In the genomic region with DNA sequence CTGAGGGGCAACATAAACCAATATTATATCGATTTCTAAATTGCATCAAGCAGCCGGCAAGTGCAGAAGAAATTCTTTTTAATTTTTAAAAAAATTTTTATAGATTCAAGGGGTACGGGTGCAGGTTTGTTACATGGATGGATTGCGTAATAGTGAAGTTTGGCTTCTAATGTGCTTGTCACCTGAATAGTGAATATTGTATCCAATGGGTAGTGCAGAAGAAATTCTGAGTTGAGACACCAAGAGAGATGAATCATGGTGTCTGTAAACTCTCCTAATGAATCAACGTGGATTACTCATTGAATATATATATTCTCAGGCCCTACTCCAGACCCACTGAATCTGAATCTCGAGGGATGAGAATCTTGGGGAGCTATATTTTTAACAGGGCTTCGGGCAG, we compare ENCODE assay signal across 20 cellular contexts.
"Had no signal": no experiment of that assay in that cellular context is flagged by ENCODE, and none has a peak within 500 bp of the region (broad histone marks: within the 10 kb centered on the region; RNA-seq: fewer than 3 reads in every experiment).

No MANE protein-coding gene starts in this region.

- ATAC-seq: activated T-cell treated with anti-CD3 and anti-CD28 coated beads, Interleukin-2, amount 50 U/mL, for 4 hours; lower lobe of right lung; stimulated activated naive B cell treated with anti-CD40 and anti-IgM and Interleukin-4, amounts not matched to agents 10 μg/mL and 1 μg/mL and 100 μg/mL, for 72 hours; WTC11 had no signal

- H3K27ac ChIP-seq: adrenal gland, ascending aorta, brain microvascular endothelial cell, coronary artery, lower lobe of right lung, sigmoid colon, transverse colon had no signal

- H3K4me1 ChIP-seq: adrenal gland, ascending aorta, lower lobe of right lung, transverse colon had no signal

- DNase-seq: activated CD8-positive, alpha-beta memory T cell treated with anti-CD3 and anti-CD28 coated beads for 24 hours; activated CD8-positive, alpha-beta memory T cell treated with anti-CD3 and anti-CD28 coated beads, Interleukin-2, amount 50 U/mL, for 4 hours; activated naive CD4-positive, alpha-beta T cell; activated T-cell treated with anti-CD3 and anti-CD28 coated beads, Interleukin-2, amount 50 U/mL, for 4 hours; adrenal gland; brain microvascular endothelial cell; cerebellar nuclear complex; lower lobe of right lung; naive B cell; occipital lobe; sigmoid colon; stimulated activated CD4-positive, alpha-beta T cell treated with anti-CD3 and anti-CD28 coated beads, Interleukin-15, amount 100 ng/mL, for 24 hours; stimulated activated CD8-positive, alpha-beta memory T cell treated with anti-CD3 and anti-CD28 coated beads, Interleukin-4, amount 100 ng/mL, for 48 hours; stimulated activated naive B cell treated with anti-CD40 and anti-IgM and Interleukin-4, amounts not matched to agents 10 μg/mL and 1 μg/mL and 100 μg/mL, for 72 hours; T-helper 9 cell; transverse colon had no signal

- H3K36me3 ChIP-seq: adrenal gland, ascending aorta, brain microvascular endothelial cell, lower lobe of right lung, sigmoid colon, transverse colon had no signal

- H3K27me3 ChIP-seq: ascending aorta had no signal

- H3K4me3 ChIP-seq: adrenal gland, ascending aorta, coronary artery, lower lobe of right lung, sigmoid colon, smooth muscle cell, transverse colon had no signal

- H3K9me3 ChIP-seq: adrenal gland, ascending aorta, lower lobe of right lung, sigmoid colon, transverse colon had no signal
